20 cellular contexts compared by ENCODE assay signal in genomic region chr15:62327386-62327785, GRCh38.
DNase-seq lines count a peak whose midpoint lies in the region; ATAC-seq and TF ChIP-seq lines count a peak whose summit lies in the region.
"Had no signal": no experiment of that assay in that cellular context is flagged by ENCODE, and none has a peak within 500 bp of the region (broad histone marks: within the 10 kb centered on the region; RNA-seq: fewer than 3 reads in every experiment).

No MANE protein-coding gene starts in this region.

- H3K79me1 ChIP-seq in mesendoderm (ENCODE audit: low read length) = no peaks in the 10 kb centered on the region

- no peak overlapping the region for H3K27ac Mint-ChIP-seq in naive thymus-derived CD4-positive, alpha-beta T cell
- H3K27ac Mint-ChIP-seq: B cell; CD4-positive, alpha-beta T cell; CD8-positive, alpha-beta T cell had no signal

- DNase-seq in HAP-1 (ENCODE audit: low spot score in 2 of 2) = peak; percentile 35 to 58
- no peak for DNase-seq in left lung
- no peak for DNase-seq in mesendoderm
- DNase-seq in renal cortical epithelial cell (ENCODE audit: low read depth) = peak; percentile 41
- DNase-seq in naive thymus-derived CD4-positive, alpha-beta T cell = no peak
- DNase-seq in epidermal melanocyte (ENCODE audit: insufficient read length, low spot score) = no peak
- DNase-seq in NCI-H2081 treated with DMSO at 0.1 percent for 48 hours (lab: John Stamatoyannopoulos, UW) = no peak
- DNase-seq: AML-193; Caco-2; Calu3; CD4-positive, alpha-beta T cell; CD8-positive, alpha-beta T cell; DMS79 treated with DMSO at 0.1 percent for 48 hours; GF-D8 had no signal

- H4K8ac ChIP-seq in mesendoderm (ENCODE audit: low read depth, low read length) = no peak overlapping the region

- no peak overlapping the region for H2BK15ac ChIP-seq in mesendoderm (replicated peaks; ENCODE audit: low read depth)

- H3K9me3 Mint-ChIP-seq in naive thymus-derived CD4-positive, alpha-beta T cell = no peaks in the 10 kb centered on the region
- H3K9me3 Mint-ChIP-seq: CD4-positive, alpha-beta T cell; CD8-positive, alpha-beta T cell had no signal

- H3K23ac ChIP-seq in mesendoderm (ENCODE audit: low read length) = no peak overlapping the region

- no peak overlapping the region for H3K9ac ChIP-seq in mesendoderm (ENCODE audit: low read length)
- H3K9ac ChIP-seq: BLaER1 treated with 17β-estradiol and CSF1 and Interleukin-3, amounts not matched to agents 10 nM and 100 nM had no signal

- intact Hi-C loops in left lung (cut with DNase I) = no loop called here
- intact Hi-C loops in naive thymus-derived CD4-positive, alpha-beta T cell (cut with micrococcal nuclease) = no loop called here

- H3K4me3 ChIP-seq in HAP-1 = no peak overlapping the region
- no peak overlapping the region for H3K4me3 ChIP-seq in left lung
- no peak overlapping the region for H3K4me3 ChIP-seq in mesendoderm (ENCODE audit: low read length)
- H3K4me3 ChIP-seq in naive thymus-derived CD4-positive, alpha-beta T cell (ENCODE audit: low read length) = no peak overlapping the region
- H3K4me3 ChIP-seq: A549; BLaER1 treated with 17β-estradiol and CSF1 and Interleukin-3, amounts not matched to agents 10 nM and 100 nM had no signal

- peaks cover 4 to 24% (median 6%) of the 10 kb centered on the region in 5 donors for H3K27me3 Mint-ChIP-seq in naive thymus-derived CD4-positive, alpha-beta T cell
- H3K27me3 Mint-ChIP-seq: B cell had no signal

- no peak overlapping the region for H2BK5ac ChIP-seq in mesendoderm (ENCODE audit: low read length)

- peak; percentile 39 for ATAC-seq in left lung
- no peak for ATAC-seq in GM19395 (IDR thresholded peaks at IDR 0.05; ENCODE audit: unreplicated experiment)
- ATAC-seq in naive thymus-derived CD4-positive, alpha-beta T cell = no peak
- ATAC-seq: CD8-positive, alpha-beta T cell had no signal

- H3K27me3 ChIP-seq in HAP-1 (ENCODE audit: low read depth) = 0 out of 2 replicates have a peak, but pooled peaks cover 3% of the 10 kb centered on the region
- peaks cover 0 to 12% of the 10 kb centered on the region in 2 donors for H3K27me3 ChIP-seq in left lung
- H3K27me3 ChIP-seq in mesendoderm (ENCODE audit: insufficient read depth, low read length, poor library complexity) = no peaks in the 10 kb centered on the region
- H3K27me3 ChIP-seq in naive thymus-derived CD4-positive, alpha-beta T cell (ENCODE audit: control insufficient read depth in 2 of 2, insufficient read depth in 2 of 2, low read length in 2 of 2) = no peaks in the 10 kb centered on the region
- H3K27me3 ChIP-seq: BLaER1 treated with 17β-estradiol and CSF1 and Interleukin-3, amounts not matched to agents 10 nM and 100 nM had no signal

- CTCF ChIA-PET in naive thymus-derived CD4-positive, alpha-beta T cell (lab: Charles Lee) = no interaction called here

- H3K36me3 Mint-ChIP-seq in naive thymus-derived CD4-positive, alpha-beta T cell = no peaks in the 10 kb centered on the region
- H3K36me3 Mint-ChIP-seq: CD8-positive, alpha-beta T cell had no signal

- no peak overlapping the region for H3K4me2 ChIP-seq in mesendoderm (ENCODE audit: low read length)
- H3K4me2 ChIP-seq: BLaER1 treated with 17β-estradiol and CSF1 and Interleukin-3, amounts not matched to agents 10 nM and 100 nM had no signal

- POLR2A ChIA-PET in naive thymus-derived CD4-positive, alpha-beta T cell (lab: Charles Lee) = no interaction called here

- H3K36me3 ChIP-seq in HAP-1 (replicated peaks) = no peaks in the 10 kb centered on the region
- no peaks in the 10 kb centered on the region for H3K36me3 ChIP-seq in left lung
- no peaks in the 10 kb centered on the region for H3K36me3 ChIP-seq in mesendoderm (ENCODE audit: control insufficient read depth, insufficient read depth, low read length)
- no peaks in the 10 kb centered on the region for H3K36me3 ChIP-seq in naive thymus-derived CD4-positive, alpha-beta T cell (ENCODE audit: control insufficient read depth in 2 of 3, insufficient read depth in 3 of 3, low read length in 3 of 3)
- H3K36me3 ChIP-seq: BLaER1 treated with 17β-estradiol and CSF1 and Interleukin-3, amounts not matched to agents 10 nM and 100 nM had no signal

- H2AK5ac ChIP-seq in mesendoderm (ENCODE audit: low read length) = no peak overlapping the region

- H4K5ac ChIP-seq in mesendoderm (ENCODE audit: low read length) = no peak overlapping the region

- no peak overlapping the region for H3K18ac ChIP-seq in mesendoderm (ENCODE audit: low read length)

- in situ Hi-C loops in HAP-1 (cut with MboI; ENCODE audit: low sequenced_read_pairs) = no loop called here

- no peak overlapping the region for H2BK120ac ChIP-seq in mesendoderm (ENCODE audit: low read depth, low read length)

- no peak overlapping the region for H3K56ac ChIP-seq in mesendoderm (ENCODE audit: low read length)

- H3K4me1 Mint-ChIP-seq in naive thymus-derived CD4-positive, alpha-beta T cell = no peaks in the 10 kb centered on the region
- H3K4me1 Mint-ChIP-seq: B cell had no signal

- no peak overlapping the region for H3K4ac ChIP-seq in mesendoderm (ENCODE audit: low read depth, low read length)

- TF ChIP-seq CTCF in left lung (IDR thresholded peaks at IDR 0.05) = no peak

- no CpG with 5 or more reads among the region's 4 CpGs for WGBS in mesendoderm (ENCODE audit: extremely low coverage, insufficient coverage, low lambda C conversion rate)

- H3K9me3 ChIP-seq in HAP-1 (no peaks in the 10 kb centered on the region), left lung (no peaks in the 10 kb centered on the region)
- H3K9me3 ChIP-seq in naive thymus-derived CD4-positive, alpha-beta T cell (ENCODE audit: control insufficient read depth in 2 of 3, low read length in 3 of 3) = no peaks in the 10 kb centered on the region
- H3K9me3 ChIP-seq: A549, Caco-2 had no signal

- no peak overlapping the region for H3K4me3 Mint-ChIP-seq in naive thymus-derived CD4-positive, alpha-beta T cell
- H3K4me3 Mint-ChIP-seq: B cell; CD4-positive, alpha-beta T cell; CD8-positive, alpha-beta T cell had no signal

- no peaks in the 10 kb centered on the region for H3K79me2 ChIP-seq in mesendoderm (ENCODE audit: control insufficient read depth, insufficient read depth, low read length)

- H3K4me1 ChIP-seq in HAP-1 = peaks cover 20% of the 10 kb centered on the region
- peaks cover 0 to 13% of the 10 kb centered on the region in 2 donors for H3K4me1 ChIP-seq in left lung
- H3K4me1 ChIP-seq in mesendoderm (ENCODE audit: control insufficient read depth, low read depth, low read length) = no peaks in the 10 kb centered on the region
- H3K4me1 ChIP-seq in naive thymus-derived CD4-positive, alpha-beta T cell (ENCODE audit: control insufficient read depth in 2 of 2, insufficient read depth in 2 of 2, low read length in 2 of 2) = no peaks in the 10 kb centered on the region
- H3K4me1 ChIP-seq: BLaER1 treated with 17β-estradiol and CSF1 and Interleukin-3, amounts not matched to agents 10 nM and 100 nM had no signal

- H3K27ac ChIP-seq in left lung = peak overlapping the region; percentile 45 to 46
- peak overlapping the region; percentile 22 for H3K27ac ChIP-seq in mesendoderm (ENCODE audit: low read depth, low read length)
- no peak overlapping the region for H3K27ac ChIP-seq in naive thymus-derived CD4-positive, alpha-beta T cell (ENCODE audit: low read depth, low read length)
- H3K27ac ChIP-seq: 22Rv1; BLaER1 treated with 17β-estradiol and CSF1 and Interleukin-3, amounts not matched to agents 10 nM and 100 nM; C4-2B had no signal

Comparison
In these comparisons a context has a peak if more than half of its experiments do, and no peak if none do; other contexts are left out.
1. DNase-seq: peak in HAP-1 (2 of 2) and renal cortical epithelial cell (single experiment); none in left lung (0 of 2), mesendoderm (single experiment), naive thymus-derived CD4-positive, alpha-beta T cell (0 of 9), epidermal melanocyte (single experiment) and NCI-H2081 treated with DMSO at 0.1 percent for 48 hours (single experiment).